14 cellular contexts compared by ENCODE assay signal in genomic region chr5:45385321-45386058, GRCh38.
DNase-seq lines count a peak whose midpoint lies in the region; ATAC-seq and TF ChIP-seq lines count a peak whose summit lies in the region.
"Had no signal": no experiment of that assay in that cellular context is flagged by ENCODE, and none has a peak within 500 bp of the region (broad histone marks: within the 10 kb centered on the region; RNA-seq: fewer than 3 reads in every experiment).

No MANE protein-coding gene starts in this region.

- no peak overlapping the region for H3K4me3 Mint-ChIP-seq in activated naive CD8-positive, alpha-beta T cell treated with anti-CD3 and anti-CD28 coated beads for 36 hours
- H3K4me3 Mint-ChIP-seq: H9 had no signal

- no peaks in the 10 kb centered on the region for H3K36me3 ChIP-seq in mucosa of descending colon (ENCODE audit: low read depth)
- H3K36me3 ChIP-seq: thyroid gland had no signal

- no peaks in the 10 kb centered on the region for H3K27me3 Mint-ChIP-seq in activated naive CD8-positive, alpha-beta T cell treated with anti-CD3 and anti-CD28 coated beads for 36 hours

- H3K4me3 ChIP-seq in choroid plexus epithelial cell (ENCODE audit: low read depth, low read length) = no peak overlapping the region
- H3K4me3 ChIP-seq in mucosa of descending colon = no peak overlapping the region
- H3K4me3 ChIP-seq in coronary artery = no peak overlapping the region
- H3K4me3 ChIP-seq: thyroid gland had no signal

- no peak overlapping the region for H3K27ac Mint-ChIP-seq in activated naive CD8-positive, alpha-beta T cell treated with anti-CD3 and anti-CD28 coated beads for 36 hours
- H3K27ac Mint-ChIP-seq: H9 had no signal

- ATAC-seq in mucosa of descending colon (peak; percentile 47), left lobe of liver (no peak)

- no peaks in the 10 kb centered on the region for H3K9me3 Mint-ChIP-seq in activated naive CD8-positive, alpha-beta T cell treated with anti-CD3 and anti-CD28 coated beads for 36 hours

- H3K36me3 Mint-ChIP-seq in activated naive CD8-positive, alpha-beta T cell treated with anti-CD3 and anti-CD28 coated beads for 36 hours = no peaks in the 10 kb centered on the region

- H3K9me3 ChIP-seq in mucosa of descending colon = no peaks in the 10 kb centered on the region
- H3K9me3 ChIP-seq: thyroid gland had no signal

- no peak for TF ChIP-seq CTCF in choroid plexus epithelial cell (conservative IDR thresholded peaks at IDR 0.05; ENCODE audit: low read depth, low read length)
- no peak for TF ChIP-seq CTCF in mucosa of descending colon (IDR thresholded peaks at IDR 0.05)
- no peak for TF ChIP-seq CTCF in coronary artery (IDR thresholded peaks at IDR 0.05)

- DNase-seq in GM04503 (ENCODE audit: low read depth) (peak; percentile 29), NCI-H446 (lab: John Stamatoyannopoulos, UW) (peak; percentile 95 to 96), choroid plexus epithelial cell (ENCODE audit: low read depth) (peak; percentile 85), mucosa of descending colon (no peak), posterior vena cava (ENCODE audit: low spot score) (no peak), left lobe of liver (ENCODE audit: low spot score) (no peak), coronary artery (ENCODE audit: low spot score) (no peak)
- DNase-seq in activated naive CD8-positive, alpha-beta T cell treated with anti-CD3 and anti-CD28 coated beads for 36 hours = no peak
- DNase-seq: activated gamma-delta T cell treated with Interleukin-2 at 50 U/mL for 16 hours, cortex of kidney, H9, NCI-H187, occipital lobe, thyroid gland had no signal

- intact Hi-C loops in mucosa of descending colon (cut with DNase I, micrococcal nuclease) (no loop called here), posterior vena cava (cut with DNase I) (no loop called here)

- no peak overlapping the region for H3K27ac ChIP-seq in coronary artery
- H3K27ac ChIP-seq: thyroid gland had no signal

- no peaks in the 10 kb centered on the region for H3K4me1 ChIP-seq in mucosa of descending colon (ENCODE audit: low read depth)
- H3K4me1 ChIP-seq: thyroid gland had no signal

- no peaks in the 10 kb centered on the region for H3K4me1 Mint-ChIP-seq in activated naive CD8-positive, alpha-beta T cell treated with anti-CD3 and anti-CD28 coated beads for 36 hours
- H3K4me1 Mint-ChIP-seq: H9 had no signal

Comparison
In these comparisons a context has a peak if more than half of its experiments do, and no peak if none do; other contexts are left out.
1. DNase-seq: peak in GM04503 (single experiment), NCI-H446 (2 of 2) and choroid plexus epithelial cell (single experiment); none in mucosa of descending colon (0 of 3), activated naive CD8-positive, alpha-beta T cell treated with anti-CD3 and anti-CD28 coated beads for 36 hours (single experiment), posterior vena cava (single experiment), left lobe of liver (single experiment) and coronary artery (single experiment).